Comparison of ENCODE assay signal across 8 cellular contexts in the genomic region with DNA sequence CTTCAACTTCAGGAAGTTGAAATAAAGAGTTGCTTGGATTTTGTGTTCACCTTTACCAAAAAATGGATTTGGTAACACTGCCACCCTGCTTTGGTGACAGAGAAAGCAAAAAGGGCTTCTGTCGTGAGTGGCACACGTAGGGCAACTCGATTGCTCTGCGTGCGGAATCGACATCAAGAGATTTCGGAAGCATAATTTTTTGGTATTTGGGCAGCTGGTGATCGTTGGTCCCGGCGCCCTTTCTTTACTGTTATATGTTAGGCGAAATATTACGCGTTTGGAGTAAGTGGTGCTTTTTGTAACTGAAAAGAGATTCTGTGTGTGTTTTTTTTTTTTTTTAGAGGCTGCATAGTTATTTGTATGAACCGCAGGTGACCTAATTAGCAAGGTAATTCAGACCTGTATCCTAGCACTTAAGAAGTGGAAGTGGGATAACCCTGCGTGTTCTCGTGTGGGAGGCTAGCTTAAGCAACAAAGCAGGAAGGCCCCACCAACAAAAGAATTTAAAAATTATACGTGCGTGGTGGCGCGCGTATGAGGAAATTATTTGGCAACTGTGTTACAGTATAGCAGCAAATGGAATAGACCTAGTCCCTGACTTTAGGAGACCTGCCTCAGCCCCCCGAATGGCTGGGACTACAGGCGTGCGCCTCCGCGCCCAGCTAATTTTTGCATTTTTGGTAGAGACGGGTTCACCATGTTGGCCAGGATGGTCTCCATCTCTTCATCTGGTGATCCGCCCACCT. TPM values are rescaled to one million over a fixed set of nuclear protein-coding genes. Genes with fewer than 3 reads are reported as not detected.
DNase-seq lines count a peak whose midpoint lies in the region; ATAC-seq and TF ChIP-seq lines count a peak whose summit lies in the region.

A gene (plus strand): TSS at position 108 of the 746 bp plus-strand sequence.

- peak within 1 kb of the TSS; percentile 13 for H3K4me3 ChIP-seq in HAP-1
- peak within 1 kb of the TSS; percentile 41 for H3K4me3 ChIP-seq in MG63
- peak within 1 kb of the TSS; percentile 40 for H3K4me3 ChIP-seq in neural progenitor cell
- peak within 1 kb of the TSS; percentile 68 to 79 for H3K4me3 ChIP-seq in stomach smooth muscle (ENCODE audit: low read length in 2 of 2)

- H3K4me1 Mint-ChIP-seq in neural progenitor cell, result peaks cover 20% of the 10 kb centered on the region

- H2AFZ ChIP-seq in neural progenitor cell (replicated peaks), result peak within 1 kb of the TSS; percentile 93

- H3K9me3 ChIP-seq in HAP-1 (no peaks in the 10 kb centered on the region), MG63 (no peaks in the 10 kb centered on the region), neural progenitor cell (ENCODE audit: low read depth) (no peaks in the 10 kb centered on the region), stomach smooth muscle (ENCODE audit: control insufficient read depth in 2 of 2, low read length in 2 of 2) (no peaks in the 10 kb centered on the region)

- H3K36me3 Mint-ChIP-seq in neural progenitor cell, result no peaks in the 10 kb centered on the region

- no peaks in the 10 kb centered on the region for H4K20me1 ChIP-seq in neural progenitor cell (ENCODE audit: low read depth)

- H3K4me1 ChIP-seq in HAP-1, result peaks cover 17% of the 10 kb centered on the region
- no peaks in the 10 kb centered on the region for H3K4me1 ChIP-seq in foreskin keratinocyte
- peaks cover 9% of the 10 kb centered on the region for H3K4me1 ChIP-seq in neural progenitor cell
- H3K4me1 ChIP-seq in stomach smooth muscle (ENCODE audit: control insufficient read depth, insufficient read depth, low read length), result peaks cover 10% of the 10 kb centered on the region

- H3K36me3 ChIP-seq in HAP-1 (replicated peaks), result no peaks in the 10 kb centered on the region
- no peaks in the 10 kb centered on the region for H3K36me3 ChIP-seq in MG63
- no peaks in the 10 kb centered on the region for H3K36me3 ChIP-seq in neural progenitor cell
- H3K36me3 ChIP-seq in stomach smooth muscle (ENCODE audit: control insufficient read depth in 2 of 2, insufficient read depth in 2 of 2, low read length in 2 of 2), result no peaks in the 10 kb centered on the region

- no peaks in the 10 kb centered on the region for H3K79me2 ChIP-seq in neural progenitor cell (ENCODE audit: low read depth)

- peak within 1 kb of the TSS; percentile 90 for H3K4me3 Mint-ChIP-seq in neural progenitor cell

- no peak for TF ChIP-seq CTCF in foreskin keratinocyte (conservative IDR thresholded peaks at IDR 0.05)
- no peak for TF ChIP-seq CTCF in neural progenitor cell (IDR thresholded peaks at IDR 0.05)

- H3K27me3 ChIP-seq in HAP-1 (ENCODE audit: low read depth), result no peaks in the 10 kb centered on the region
- H3K27me3 ChIP-seq in MG63, result no peaks in the 10 kb centered on the region
- no peaks in the 10 kb centered on the region for H3K27me3 ChIP-seq in foreskin keratinocyte
- H3K27me3 ChIP-seq in neural progenitor cell, result no peaks in the 10 kb centered on the region
- H3K27me3 ChIP-seq in stomach smooth muscle (ENCODE audit: control insufficient read depth in 1 of 2, insufficient read depth in 2 of 2, low read length in 2 of 2), result no peaks in the 10 kb centered on the region

- H3K9me3 Mint-ChIP-seq in neural progenitor cell, result no peaks in the 10 kb centered on the region

- peak within 1 kb of the TSS; percentile 71 for H3K4me2 ChIP-seq in neural progenitor cell

- peak within 1 kb of the TSS; percentile 99 for H3K27ac Mint-ChIP-seq in neural progenitor cell

- ATAC-seq in foreskin keratinocyte, result peak; percentile 81

- DNase-seq in GF-D8 (lab: John Stamatoyannopoulos, UW) (peak; percentile 97), HAP-1 (ENCODE audit: low spot score in 2 of 2) (peak; percentile 93 to 99), MG63 (peak; percentile 91), SHP77 (lab: John Stamatoyannopoulos, UW) (peak; percentile 96 to 97), foreskin keratinocyte (peak; percentile 95 to 98), neural progenitor cell (ENCODE audit: low spot score) (peak; percentile 89)
- DNase-seq in activated gamma-delta T cell treated with anti-CD3 and anti-CD28 coated beads, Interleukin-2, amount 50 U/mL, for 16 hours (ENCODE audit: low read depth), result peak; percentile 83

- peaks cover 42% of the 10 kb centered on the region for H3F3A ChIP-seq in neural progenitor cell (ENCODE audit: low read depth)

- H3K9ac ChIP-seq in neural progenitor cell (peak within 1 kb of the TSS; percentile 96), stomach smooth muscle (ENCODE audit: low read length in 2 of 2) (peak within 1 kb of the TSS; percentile 74 to 93)

- H3K27ac ChIP-seq in foreskin keratinocyte, result peak within 1 kb of the TSS; percentile 99
- peak within 1 kb of the TSS; percentile 100 for H3K27ac ChIP-seq in neural progenitor cell
- H3K27ac ChIP-seq in stomach smooth muscle (ENCODE audit: low read length), result peak within 1 kb of the TSS; percentile 91

- peaks cover 5% of the 10 kb centered on the region for H3K27me3 Mint-ChIP-seq in neural progenitor cell (ENCODE audit: insufficient read depth, low read depth)

- in situ Hi-C loops in HAP-1 (cut with MboI; ENCODE audit: low sequenced_read_pairs), result loop anchor here (10.0 kb wide), 2 partner anchors 226 to 536 kb away; a partner anchor contains a TSS

RNA-seq across cellular contexts. Expression of the gene that starts here (rescaled TPM):
- not detected in 2 replicates for total RNA-seq in MG63 (2014; rRNA removed; shearing (Covaris generic); ENCODE audit: low replicate concordance)
- total RNA-seq in foreskin keratinocyte (not detected in 2 replicates), neural progenitor cell (ENCODE audit: low replicate concordance) (not detected in 2 replicates)
- not detected in 2 replicates for polyA plus RNA-seq in foreskin keratinocyte

Comparison
In these comparisons a context has a peak if more than half of its experiments do, and no peak if none do; other contexts are left out.
1. Peak in every context shown above with its lines: DNase-seq, ATAC-seq, H3K4me3 ChIP-seq and H3K27ac ChIP-seq.
2. Peak in DNase-seq and H3K4me3 ChIP-seq in MG63; RNA of the gene not detected or under 1 TPM.
3. Peak in DNase-seq, ATAC-seq and H3K27ac ChIP-seq in foreskin keratinocyte; RNA of the gene not detected or under 1 TPM.
4. Peak in DNase-seq, H3K4me3 ChIP-seq, H3K27ac ChIP-seq, H3K9ac ChIP-seq and H3K4me2 ChIP-seq in neural progenitor cell; RNA of the gene not detected or under 1 TPM.
5. H3K4me3 ChIP-seq: peak in every context shown above with its lines; median percentile 74 in stomach smooth muscle; 41 in MG63; 40 in neural progenitor cell; 13 in HAP-1.